In the genomic region with DNA sequence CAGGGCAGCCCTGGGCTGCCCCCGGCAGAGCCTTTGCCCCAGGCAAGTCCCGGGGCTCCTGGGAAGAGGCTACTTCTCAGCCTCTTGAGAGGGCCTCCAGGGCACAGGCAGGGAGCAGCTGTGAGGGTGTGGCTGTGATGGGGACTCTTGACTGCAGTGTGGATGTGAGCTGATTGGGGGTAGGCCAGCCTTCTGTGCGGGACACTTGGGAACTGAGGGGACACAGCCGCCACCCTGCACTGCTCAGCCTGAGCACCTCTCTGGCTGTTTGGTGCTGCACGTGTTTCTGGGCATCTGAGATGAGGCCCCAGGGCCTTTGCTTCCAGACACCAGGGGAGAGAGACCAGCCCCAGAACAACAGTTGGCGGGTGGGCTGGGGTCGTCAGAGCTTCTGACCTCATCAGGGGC, we compare ENCODE assay signal across 8 cellular contexts.
DNase-seq lines count a peak whose midpoint lies in the region; ATAC-seq lines count a peak whose summit lies in the region.

No MANE protein-coding gene starts in this region.

- H3K36me3 Mint-ChIP-seq in activated naive CD4-positive, alpha-beta T cell treated with anti-CD3 and anti-CD28 coated beads for 36 hours (ENCODE audit: low read depth): peaks cover 5% of the 10 kb centered on the region
- peaks cover 7% of the 10 kb centered on the region for H3K36me3 Mint-ChIP-seq in stimulated activated memory B cell treated with anti-CD40 and anti-IgM and Interleukin-4, amounts not matched to agents 10 μg/mL and 1 μg/mL and 100 μg/mL, for 72 hours

- CTCF ChIA-PET in activated naive CD4-positive, alpha-beta T cell treated with anti-CD3 and anti-CD28 coated beads for 36 hours (lab: Charles Lee): interaction anchor here (2.2 to 2.7 kb wide), 2 partner anchors 11 to 95 kb away, joined by 7 to 12 read pairs; a partner anchor contains a TSS

- peak overlapping the region; percentile 72 for H3K4me3 Mint-ChIP-seq in activated naive CD4-positive, alpha-beta T cell treated with anti-CD3 and anti-CD28 coated beads for 36 hours
- H3K4me3 Mint-ChIP-seq in stimulated activated memory B cell treated with anti-CD40 and anti-IgM and Interleukin-4, amounts not matched to agents 10 μg/mL and 1 μg/mL and 100 μg/mL, for 72 hours: peak overlapping the region; percentile 72

- peak overlapping the region; percentile 92 for H3K27ac ChIP-seq in epithelial cell of prostate

- peaks cover 78% of the 10 kb centered on the region for H3K4me1 Mint-ChIP-seq in activated naive CD4-positive, alpha-beta T cell treated with anti-CD3 and anti-CD28 coated beads for 36 hours (ENCODE audit: low read depth)
- peaks cover 87% of the 10 kb centered on the region for H3K4me1 Mint-ChIP-seq in stimulated activated memory B cell treated with anti-CD40 and anti-IgM and Interleukin-4, amounts not matched to agents 10 μg/mL and 1 μg/mL and 100 μg/mL, for 72 hours

- peak; percentile 57 for DNase-seq in activated naive CD4-positive, alpha-beta T cell treated with anti-CD3 and anti-CD28 coated beads for 36 hours
- no peak for DNase-seq in activated naive CD4-positive, alpha-beta T cell treated with Interleukin-2 at 50 U/mL for 16 hours
- DNase-seq in OCI-M1 (lab: John Stamatoyannopoulos, UW) (peak; percentile 66), epithelial cell of prostate (ENCODE audit: low read depth, low spot score) (no peak), islet precursor cell (no peak), 8988T (no peak), AG20443 (ENCODE audit: low spot score) (no peak)

- intact Hi-C loops in activated naive CD4-positive, alpha-beta T cell treated with anti-CD3 and anti-CD28 coated beads for 36 hours (cut with micrococcal nuclease): loop anchor here (1.0 to 10.0 kb wide), 2 partner anchors 34 to 295 kb away; a partner anchor contains a TSS

- no peaks in the 10 kb centered on the region for H3K27me3 Mint-ChIP-seq in activated naive CD4-positive, alpha-beta T cell treated with anti-CD3 and anti-CD28 coated beads for 36 hours (ENCODE audit: low read depth)
- H3K27me3 Mint-ChIP-seq in stimulated activated memory B cell treated with anti-CD40 and anti-IgM and Interleukin-4, amounts not matched to agents 10 μg/mL and 1 μg/mL and 100 μg/mL, for 72 hours: no peaks in the 10 kb centered on the region

- peak; percentile 52 for ATAC-seq in stimulated activated memory B cell treated with anti-CD40 and anti-IgM and Interleukin-4, amounts not matched to agents 10 μg/mL and 1 μg/mL and 100 μg/mL, for 72 hours

- H3K9me3 Mint-ChIP-seq in activated naive CD4-positive, alpha-beta T cell treated with anti-CD3 and anti-CD28 coated beads for 36 hours: no peaks in the 10 kb centered on the region
- H3K9me3 Mint-ChIP-seq in stimulated activated memory B cell treated with anti-CD40 and anti-IgM and Interleukin-4, amounts not matched to agents 10 μg/mL and 1 μg/mL and 100 μg/mL, for 72 hours: no peaks in the 10 kb centered on the region

- peak overlapping the region; percentile 99 for H3K27ac Mint-ChIP-seq in activated naive CD4-positive, alpha-beta T cell treated with anti-CD3 and anti-CD28 coated beads for 36 hours
- H3K27ac Mint-ChIP-seq in stimulated activated memory B cell treated with anti-CD40 and anti-IgM and Interleukin-4, amounts not matched to agents 10 μg/mL and 1 μg/mL and 100 μg/mL, for 72 hours: peak overlapping the region; percentile 77

Comparison
In these comparisons a context has a peak if more than half of its experiments do, and no peak if none do; other contexts are left out.
1. DNase-seq: peak in activated naive CD4-positive, alpha-beta T cell treated with anti-CD3 and anti-CD28 coated beads for 36 hours (single experiment) and OCI-M1 (single experiment); none in activated naive CD4-positive, alpha-beta T cell treated with Interleukin-2 at 50 U/mL for 16 hours (single experiment), epithelial cell of prostate (single experiment), islet precursor cell (single experiment), 8988T (single experiment) and AG20443 (single experiment).